Comparison of ENCODE assay signal across 8 cellular contexts in genomic region chr6:109690373-109690739, GRCh38. TPM values are rescaled to one million over a fixed set of nuclear protein-coding genes. Genes with fewer than 3 reads are reported as not detected.
DNase-seq lines count a peak whose midpoint lies in the region; ATAC-seq and FAIRE-seq lines count a peak whose summit lies in the region.

No MANE protein-coding gene starts in this region.

- 0 to 1% (median 0%) methylated on average over 20 to 24 of the region's 24 CpGs for WGBS in small intestine, 3 donors

- H3K9me3 ChIP-seq in KOPT-K1 (ENCODE audit: insufficient read depth, low read length, poor library complexity, severe bottlenecking) (no peaks in the 10 kb centered on the region), iPS-20b (ENCODE audit: insufficient read depth, low read depth, low read length) (no peaks in the 10 kb centered on the region), small intestine (ENCODE audit: control insufficient read depth, low read depth) (no peaks in the 10 kb centered on the region)

- H3K4me1 ChIP-seq in iPS-20b (ENCODE audit: insufficient read depth, low read length), result 0 out of 2 replicates have a peak, but pooled peaks cover 5% of the 10 kb centered on the region
- H3K4me1 ChIP-seq in small intestine (ENCODE audit: control insufficient read depth in 2 of 2, insufficient read depth in 1 of 2, low read depth in 1 of 2, low read length in 1 of 2), result no peaks in the 10 kb centered on the region

- ATAC-seq in GM21576 (IDR thresholded peaks at IDR 0.05; ENCODE audit: unreplicated experiment), result peak; percentile 43

- no peak for FAIRE-seq in small intestine (lab: Jason Lieb, UNC)

- H3K27me3 ChIP-seq in iPS-20b (ENCODE audit: insufficient read depth, low read length) (no peaks in the 10 kb centered on the region; the same call in 1 of the 2 replicates), small intestine (ENCODE audit: control insufficient read depth in 2 of 2, insufficient read depth in 2 of 2, low read length in 2 of 2) (no peaks in the 10 kb centered on the region)

- H3K27ac ChIP-seq in KOPT-K1 (ENCODE audit: low read depth, low read length, poor library complexity, severe bottlenecking), result peak overlapping the region; percentile 65
- H3K27ac ChIP-seq in iPS-20b (ENCODE audit: low read length), result no peak overlapping the region
- H3K27ac ChIP-seq in small intestine (ENCODE audit: low read depth in 1 of 2, low read length in 1 of 2), result peak overlapping the region; percentile 85 to 86

- H3K4me3 ChIP-seq in iPS-20b (ENCODE audit: low read length) (peak overlapping the region; percentile 98), small intestine (ENCODE audit: low read depth in 1 of 2, low read length in 2 of 2) (peak overlapping the region; percentile 65 to 67)

- DNase-seq in DMS53 treated with DMSO at 0.1 percent for 48 hours (lab: John Stamatoyannopoulos, UW; ENCODE audit: unreplicated experiment) (peak; percentile 43), T-helper 2 cell (peak; percentile 30 to 53 (median 51)), astrocyte of the hippocampus (ENCODE audit: low read depth, low spot score) (peak; percentile 32), small intestine (peak; percentile 65), HPDE6-E6E7 (ENCODE audit: extremely low spot score) (no peak)

- peak overlapping the region; percentile 85 for H3K9ac ChIP-seq in iPS-20b (ENCODE audit: low read depth, low read length)

- H3K36me3 ChIP-seq in KOPT-K1 (ENCODE audit: insufficient read depth, low read length) (no peaks in the 10 kb centered on the region), iPS-20b (ENCODE audit: insufficient read depth, low read depth, low read length) (no peaks in the 10 kb centered on the region), small intestine (ENCODE audit: control insufficient read depth in 2 of 2, insufficient read depth in 2 of 2, low read length in 2 of 2) (no peaks in the 10 kb centered on the region)

RNA-seq across cellular contexts. Expression of gene AK9, which starts 0.6 kb away (rescaled TPM):
- polyA plus RNA-seq in small intestine, result 1 to 10 TPM; 2.9 to 4.4 (median 4.3) TPM

RNA-seq across cellular contexts. Expression of gene FIG4, which starts 0.7 kb away (rescaled TPM):
- polyA plus RNA-seq in small intestine, result 1 to 10 TPM; 3.8 to 7.4 (median 5.1) TPM
